23 cellular contexts compared by ENCODE assay signal in the genomic region with DNA sequence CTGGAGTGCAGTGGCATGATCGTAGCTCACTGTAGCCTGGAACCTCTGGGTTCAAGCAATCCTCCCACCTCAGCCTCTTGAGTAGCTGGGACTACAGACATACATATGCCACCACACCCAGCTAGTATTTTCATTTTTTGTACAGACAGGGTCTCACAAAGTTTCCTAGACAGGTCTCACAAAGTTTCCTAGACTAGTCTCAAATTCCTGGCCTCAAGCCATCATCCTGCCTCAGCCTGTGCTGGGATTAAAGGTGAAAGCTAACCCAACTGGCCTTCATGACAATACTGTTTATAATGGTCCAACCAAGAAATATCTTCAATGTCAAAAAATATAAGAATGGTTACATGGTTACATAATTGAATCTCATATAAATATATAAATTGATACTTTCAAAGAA.
"Had no signal": no experiment of that assay in that cellular context is flagged by ENCODE, and none has a peak within 500 bp of the region (broad histone marks: within the 10 kb centered on the region; RNA-seq: fewer than 3 reads in every experiment).

No MANE protein-coding gene starts in this region.

- DNase-seq: activated CD4-positive, alpha-beta memory T cell treated with anti-CD3 and anti-CD28 coated beads, Interleukin-2, amount 10 ng/mL, durations not matched to agents 7 days and 5 days; activated CD4-positive, alpha-beta T cell treated with anti-CD3 and anti-CD28 coated beads for 4 hours; activated CD4-positive, CD25-positive, alpha-beta regulatory T cell; activated effector memory CD4-positive, alpha-beta T cell treated with anti-CD3 and anti-CD28 coated beads, Interleukin-2, amount 50 U/mL, for 16 hours; activated naive CD4-positive, alpha-beta T cell treated with anti-CD3 and anti-CD28 coated beads, Interleukin-2, amount 10 ng/mL, durations not matched to agents 7 days and 5 days; activated T-cell treated with anti-CD3 and anti-CD28 coated beads for 4 hours; aorta; endodermal cell; foreskin keratinocyte; kidney; lower lobe of right lung; natural killer cell; retina; sigmoid colon; spleen; stimulated activated CD4-positive, alpha-beta T cell treated with anti-CD3 and anti-CD28 coated beads, Interleukin-4, amount 100 ng/mL, for 1 hour; stimulated activated naive CD4-positive, alpha-beta T cell treated with Interleukin-2 at 50 U/mL for 16 hours had no signal

- H3K27me3 ChIP-seq: foreskin keratinocyte, sigmoid colon had no signal

- H3K4me1 ChIP-seq: foreskin keratinocyte, lower lobe of right lung, sigmoid colon, spleen had no signal

- H3K27ac Mint-ChIP-seq: activated CD4-positive, alpha-beta memory T cell treated with anti-CD3 and anti-CD28 coated beads, Interleukin-2, amount 10 ng/mL, durations not matched to agents 7 days and 5 days; activated naive CD4-positive, alpha-beta T cell treated with anti-CD3 and anti-CD28 coated beads, Interleukin-2, amount 10 ng/mL, durations not matched to agents 7 days and 5 days; endodermal cell; mesothelial cell of epicardium; natural killer cell; progenitor cell of endocrine pancreas; type B pancreatic cell had no signal

- H3K4me3 Mint-ChIP-seq: activated CD4-positive, alpha-beta memory T cell treated with anti-CD3 and anti-CD28 coated beads, Interleukin-2, amount 10 ng/mL, durations not matched to agents 7 days and 5 days; activated naive CD4-positive, alpha-beta T cell treated with anti-CD3 and anti-CD28 coated beads, Interleukin-2, amount 10 ng/mL, durations not matched to agents 7 days and 5 days; central memory CD8-positive, alpha-beta T cell; endodermal cell; mesothelial cell of epicardium; natural killer cell; type B pancreatic cell had no signal

- H3K27ac ChIP-seq: coronary artery, foreskin keratinocyte, lower lobe of right lung, sigmoid colon, spleen, thoracic aorta had no signal

- H3K36me3 ChIP-seq: lower lobe of right lung, sigmoid colon, spleen, thoracic aorta had no signal

- H3K4me1 Mint-ChIP-seq: activated CD4-positive, alpha-beta memory T cell treated with anti-CD3 and anti-CD28 coated beads, Interleukin-2, amount 10 ng/mL, durations not matched to agents 7 days and 5 days; activated naive CD4-positive, alpha-beta T cell treated with anti-CD3 and anti-CD28 coated beads, Interleukin-2, amount 10 ng/mL, durations not matched to agents 7 days and 5 days; central memory CD8-positive, alpha-beta T cell; natural killer cell had no signal

- H3K9me3 Mint-ChIP-seq: activated CD4-positive, alpha-beta memory T cell treated with anti-CD3 and anti-CD28 coated beads, Interleukin-2, amount 10 ng/mL, durations not matched to agents 7 days and 5 days; activated naive CD4-positive, alpha-beta T cell treated with anti-CD3 and anti-CD28 coated beads, Interleukin-2, amount 10 ng/mL, durations not matched to agents 7 days and 5 days; central memory CD8-positive, alpha-beta T cell; mesothelial cell of epicardium; natural killer cell had no signal

- H3K36me3 Mint-ChIP-seq: activated naive CD4-positive, alpha-beta T cell treated with anti-CD3 and anti-CD28 coated beads, Interleukin-2, amount 10 ng/mL, durations not matched to agents 7 days and 5 days; mesothelial cell of epicardium; natural killer cell; type B pancreatic cell had no signal

- H3K4me3 ChIP-seq: coronary artery, lower lobe of right lung, sigmoid colon, spleen, thoracic aorta had no signal

- H3K9me3 ChIP-seq: lower lobe of right lung, sigmoid colon, spleen, thoracic aorta had no signal
